Comparison of ENCODE assay signal across 2 cellular contexts in the genomic region with DNA sequence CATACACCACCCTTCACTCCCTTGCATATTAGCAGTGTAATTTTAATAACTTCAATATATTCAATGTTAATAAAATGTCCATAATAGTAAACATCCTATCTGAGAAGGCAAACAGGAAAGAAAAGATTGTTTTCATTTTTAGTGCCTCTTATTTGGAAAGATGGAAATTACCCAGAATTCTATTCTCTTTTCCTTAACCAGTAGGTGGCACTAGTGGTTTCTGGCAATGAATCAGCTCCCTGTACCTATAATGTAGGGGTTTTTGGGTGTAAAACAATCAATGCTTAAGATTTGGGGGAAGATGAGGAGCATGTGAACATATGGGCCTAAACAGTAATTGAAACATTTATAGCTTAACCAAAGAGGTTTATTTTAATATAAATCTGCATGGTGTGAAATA.
TF ChIP-seq lines count a peak whose summit lies in the region.

No MANE protein-coding gene starts in this region.

TF ChIP-seq in IMR-90, 13 proteins besides CTCF, POLR2A, EP300 and RAD21:
- TF ChIP-seq SMC3 (IDR thresholded peaks at IDR 0.05; ENCODE audit: low read depth, low read length): peak; percentile 39
- TF ChIP-seq NFE2L2 (IDR thresholded peaks at IDR 0.05; ENCODE audit: low read depth, low read length): no peak
- no peak for TF ChIP-seq CHD1 (IDR thresholded peaks at IDR 0.05; ENCODE audit: low read depth, low read length)
- TF ChIP-seq CEBPB (IDR thresholded peaks at IDR 0.05; ENCODE audit: low read depth, low read length): no peak
- TF ChIP-seq FOS (IDR thresholded peaks at IDR 0.05; ENCODE audit: low read depth, low read length): no peak
- TF ChIP-seq BHLHE40 (IDR thresholded peaks at IDR 0.05; ENCODE audit: low read depth, low read length): no peak

TF ChIP-seq in GM12878, 131 proteins besides CTCF, POLR2A, EP300 and RAD21:
- TF ChIP-seq TAF1 (IDR thresholded peaks at IDR 0.05; ENCODE audit: borderline replicate concordance, low read depth, low read length) (no peak), STAT1 (conservative IDR thresholded peaks at IDR 0.05) (no peak), SMC3 (IDR thresholded peaks at IDR 0.05; ENCODE audit: borderline replicate concordance, low read length) (peak; percentile 66; the same call in 1 of the 2 replicates), HCFC1 (IDR thresholded peaks at IDR 0.05; ENCODE audit: low read length) (no peak)
- TF ChIP-seq, protein P1, sequence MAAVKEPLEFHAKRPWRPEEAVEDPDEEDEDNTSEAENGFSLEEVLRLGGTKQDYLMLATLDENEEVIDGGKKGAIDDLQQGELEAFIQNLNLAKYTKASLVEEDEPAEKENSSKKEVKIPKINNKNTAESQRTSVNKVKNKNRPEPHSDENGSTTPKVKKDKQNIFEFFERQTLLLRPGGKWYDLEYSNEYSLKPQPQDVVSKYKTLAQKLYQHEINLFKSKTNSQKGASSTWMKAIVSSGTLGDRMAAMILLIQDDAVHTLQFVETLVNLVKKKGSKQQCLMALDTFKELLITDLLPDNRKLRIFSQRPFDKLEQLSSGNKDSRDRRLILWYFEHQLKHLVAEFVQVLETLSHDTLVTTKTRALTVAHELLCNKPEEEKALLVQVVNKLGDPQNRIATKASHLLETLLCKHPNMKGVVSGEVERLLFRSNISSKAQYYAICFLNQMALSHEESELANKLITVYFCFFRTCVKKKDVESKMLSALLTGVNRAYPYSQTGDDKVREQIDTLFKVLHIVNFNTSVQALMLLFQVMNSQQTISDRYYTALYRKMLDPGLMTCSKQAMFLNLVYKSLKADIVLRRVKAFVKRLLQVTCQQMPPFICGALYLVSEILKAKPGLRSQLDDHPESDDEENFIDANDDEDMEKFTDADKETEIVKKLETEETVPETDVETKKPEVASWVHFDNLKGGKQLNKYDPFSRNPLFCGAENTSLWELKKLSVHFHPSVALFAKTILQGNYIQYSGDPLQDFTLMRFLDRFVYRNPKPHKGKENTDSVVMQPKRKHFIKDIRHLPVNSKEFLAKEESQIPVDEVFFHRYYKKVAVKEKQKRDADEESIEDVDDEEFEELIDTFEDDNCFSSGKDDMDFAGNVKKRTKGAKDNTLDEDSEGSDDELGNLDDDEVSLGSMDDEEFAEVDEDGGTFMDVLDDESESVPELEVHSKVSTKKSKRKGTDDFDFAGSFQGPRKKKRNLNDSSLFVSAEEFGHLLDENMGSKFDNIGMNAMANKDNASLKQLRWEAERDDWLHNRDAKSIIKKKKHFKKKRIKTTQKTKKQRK (IDR thresholded peaks at IDR 0.05; ENCODE audit: low read depth, low read length): no peak
